Comparison of ENCODE assay signal across 25 cellular contexts in the genomic region with DNA sequence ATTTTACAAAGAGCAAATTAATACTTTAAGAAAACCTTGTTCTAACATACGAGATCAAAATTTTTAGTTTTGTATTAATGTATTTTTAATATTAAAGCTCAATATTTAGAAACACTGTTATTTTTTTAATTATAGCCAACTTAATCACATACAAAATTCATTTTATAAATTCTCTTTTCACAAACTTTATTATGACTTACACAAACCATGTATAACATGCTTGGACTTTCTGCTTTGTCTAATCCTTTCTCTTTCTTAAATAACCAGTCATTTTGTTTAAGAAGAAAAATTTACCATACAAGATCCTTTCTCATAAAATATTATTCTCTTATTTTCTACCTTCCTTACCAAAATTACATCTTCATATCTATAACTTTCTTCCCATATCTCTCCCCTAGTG.
"Had no signal": no experiment of that assay in that cellular context is flagged by ENCODE, and none has a peak within 500 bp of the region (broad histone marks: within the 10 kb centered on the region; RNA-seq: fewer than 3 reads in every experiment).

No MANE protein-coding gene starts in this region.

- ATAC-seq: activated naive CD8-positive, alpha-beta T cell treated with anti-CD3 and anti-CD28 coated beads, Interleukin-2, amount 50 U/mL, for 24 hours; lower lobe of right lung; natural killer cell; right lobe of liver; stimulated activated naive CD8-positive, alpha-beta T cell treated with anti-CD3 and anti-CD28 coated beads, Interleukin-15, amount 100 ng/mL, for 72 hours had no signal

- H3K27me3 Mint-ChIP-seq: activated naive CD8-positive, alpha-beta T cell treated with anti-CD3 and anti-CD28 coated beads, Interleukin-2, amount 50 U/mL, for 24 hours; stimulated activated naive CD8-positive, alpha-beta T cell treated with anti-CD3 and anti-CD28 coated beads, Interleukin-15, amount 100 ng/mL, for 72 hours had no signal

- H3K4me3 Mint-ChIP-seq: activated naive CD4-positive, alpha-beta T cell treated with anti-CD3 and anti-CD28 coated beads, Interleukin-2, amount 10 ng/mL, durations not matched to agents 7 days and 5 days; activated naive CD8-positive, alpha-beta T cell treated with anti-CD3 and anti-CD28 coated beads, Interleukin-2, amount 50 U/mL, for 24 hours; natural killer cell; stimulated activated naive CD8-positive, alpha-beta T cell treated with anti-CD3 and anti-CD28 coated beads, Interleukin-15, amount 100 ng/mL, for 72 hours had no signal

- H3K9me3 ChIP-seq: right lobe of liver had no signal

- H3K36me3 ChIP-seq: esophagus muscularis mucosa, lower lobe of right lung, right lobe of liver, suprapubic skin, transverse colon, uterus had no signal

- DNase-seq: activated CD4-positive, CD25-positive, alpha-beta regulatory T cell treated with anti-CD3 and anti-CD28 coated beads, Interleukin-2, amount 50 U/mL, for 72 hours; activated CD8-positive, alpha-beta memory T cell treated with anti-CD3 and anti-CD28 coated beads for 24 hours; activated CD8-positive, alpha-beta memory T cell treated with anti-CD3 and anti-CD28 coated beads, Interleukin-2, amount 50 U/mL, for 48 hours; activated effector memory CD4-positive, alpha-beta T cell treated with Interleukin-2 at 50 U/mL for 16 hours; activated naive CD4-positive, alpha-beta T cell treated with anti-CD3 and anti-CD28 coated beads, Interleukin-2, amount 10 ng/mL, durations not matched to agents 7 days and 5 days; activated naive CD8-positive, alpha-beta T cell treated with anti-CD3 and anti-CD28 coated beads, Interleukin-2, amount 50 U/mL, for 24 hours; activated T-cell treated with anti-CD3 and anti-CD28 coated beads, Interleukin-2, amount 50 U/mL, for 48 hours; anterior cingulate cortex; cortex of kidney; glutamatergic neuron; hippocampal formation; islet precursor cell; lower lobe of right lung; natural killer cell; right lobe of liver; small intestine; stimulated activated CD4-positive, alpha-beta T cell treated with anti-CD3 and anti-CD28 coated beads, Interleukin-15, amount 100 ng/mL, for 24 hours; stimulated activated CD4-positive, alpha-beta T cell treated with anti-CD3 and anti-CD28 coated beads, Interleukin-4, amount 100 ng/mL, for 1 hour; stimulated activated naive CD8-positive, alpha-beta T cell treated with anti-CD3 and anti-CD28 coated beads, Interleukin-15, amount 100 ng/mL, for 72 hours; transverse colon; uterus had no signal

- H3K27ac Mint-ChIP-seq: activated naive CD4-positive, alpha-beta T cell treated with anti-CD3 and anti-CD28 coated beads, Interleukin-2, amount 10 ng/mL, durations not matched to agents 7 days and 5 days; activated naive CD8-positive, alpha-beta T cell treated with anti-CD3 and anti-CD28 coated beads, Interleukin-2, amount 50 U/mL, for 24 hours; natural killer cell; stimulated activated naive CD8-positive, alpha-beta T cell treated with anti-CD3 and anti-CD28 coated beads, Interleukin-15, amount 100 ng/mL, for 72 hours had no signal

- H2AFZ ChIP-seq: parathyroid adenoma had no signal

- H3K79me2 ChIP-seq: parathyroid adenoma had no signal

- H3K4me1 ChIP-seq: esophagus muscularis mucosa, lower lobe of right lung, parathyroid adenoma, right lobe of liver, suprapubic skin, transverse colon, uterus had no signal

- H3K4me3 ChIP-seq: esophagus muscularis mucosa, lower lobe of right lung, right lobe of liver, suprapubic skin, transverse colon, uterus had no signal

- H3K9ac ChIP-seq: parathyroid adenoma had no signal

- H3K27ac ChIP-seq: esophagus muscularis mucosa, lower lobe of right lung, parathyroid adenoma, right lobe of liver, suprapubic skin, transverse colon, uterus, VCaP had no signal

- H3K27me3 ChIP-seq: esophagus muscularis mucosa, right lobe of liver, suprapubic skin, transverse colon, uterus had no signal

- H3K4me1 Mint-ChIP-seq: activated naive CD4-positive, alpha-beta T cell treated with anti-CD3 and anti-CD28 coated beads, Interleukin-2, amount 10 ng/mL, durations not matched to agents 7 days and 5 days; activated naive CD8-positive, alpha-beta T cell treated with anti-CD3 and anti-CD28 coated beads, Interleukin-2, amount 50 U/mL, for 24 hours; stimulated activated naive CD8-positive, alpha-beta T cell treated with anti-CD3 and anti-CD28 coated beads, Interleukin-15, amount 100 ng/mL, for 72 hours had no signal
